In the genomic region with DNA sequence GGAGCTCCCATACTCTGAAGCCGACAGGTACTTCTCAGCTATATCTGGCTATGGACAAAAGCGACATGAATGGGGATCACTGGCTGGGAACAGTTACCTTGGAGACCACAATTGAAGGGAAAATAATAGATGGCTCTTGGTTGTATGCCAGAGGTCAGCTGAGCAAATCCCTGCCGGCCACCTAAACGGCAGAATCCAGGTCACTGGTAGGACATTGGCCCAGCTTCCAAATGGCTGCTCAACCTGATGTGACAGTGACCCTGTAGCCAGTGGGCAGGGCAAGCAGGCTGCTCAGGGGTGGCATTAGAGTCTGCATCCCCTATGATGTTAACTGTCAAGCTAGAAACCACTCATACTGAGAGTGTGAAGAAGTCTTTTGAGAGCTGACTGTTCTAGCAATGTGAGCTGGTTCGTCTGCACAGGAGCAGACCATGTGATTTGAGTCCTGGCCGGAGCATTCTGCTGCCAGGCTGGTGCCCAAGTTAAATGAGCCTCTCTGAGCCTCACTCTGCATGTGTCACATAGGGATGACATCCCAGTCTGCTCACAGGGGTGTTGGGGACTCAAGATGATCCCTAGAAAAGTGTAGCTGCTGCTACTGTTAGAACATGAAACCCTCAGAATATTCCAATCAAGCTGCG, we compare ENCODE assay signal across 14 cellular contexts.
A peak's percentile ranks its signal among the peaks of the same experiment; 100 is the strongest.
DNase-seq lines count a peak whose midpoint lies in the region; ATAC-seq, FAIRE-seq and TF ChIP-seq lines count a peak whose summit lies in the region.
"Had no signal": no experiment of that assay in that cellular context is flagged by ENCODE, and none has a peak within 500 bp of the region (broad histone marks: within the 10 kb centered on the region; RNA-seq: fewer than 3 reads in every experiment).

No MANE protein-coding gene starts in this region.

- ATAC-seq in gastroesophageal sphincter = no peak
- ATAC-seq: K562, right cardiac atrium, T-cell had no signal

- H3K27me3 ChIP-seq in gastroesophageal sphincter (no peaks in the 10 kb centered on the region), smooth muscle cell (ENCODE audit: low read depth) (no peaks in the 10 kb centered on the region), hepatocyte (no peaks in the 10 kb centered on the region)
- H3K27me3 ChIP-seq: BLaER1 had no signal

- H2AFZ ChIP-seq in smooth muscle cell (ENCODE audit: low read depth) (no peak overlapping the region), hepatocyte (no peak overlapping the region)

- H3K4me3 ChIP-seq in gastroesophageal sphincter = no peak overlapping the region
- H3K4me3 ChIP-seq in smooth muscle cell = no peak overlapping the region
- no peak overlapping the region for H3K4me3 ChIP-seq in lower leg skin (ENCODE audit: low read depth, poor library complexity, severe bottlenecking)
- no peak overlapping the region for H3K4me3 ChIP-seq in hepatocyte
- H3K4me3 ChIP-seq: BLaER1, K562 had no signal

- peak overlapping the region in 3 of 4 donors; percentile 23 to 54 (median 41) for H3K27ac ChIP-seq in gastroesophageal sphincter
- H3K27ac ChIP-seq in smooth muscle cell (ENCODE audit: low read depth) = peak overlapping the region; percentile 40
- H3K27ac ChIP-seq in hepatocyte = no peak overlapping the region
- H3K27ac ChIP-seq: BLaER1, VCaP had no signal

- no peaks in the 10 kb centered on the region for H3K79me2 ChIP-seq in smooth muscle cell (ENCODE audit: low read depth)
- no peaks in the 10 kb centered on the region for H3K79me2 ChIP-seq in hepatocyte

- H3K9me3 ChIP-seq in gastroesophageal sphincter (no peaks in the 10 kb centered on the region), smooth muscle cell (replicated peaks; ENCODE audit: low read depth) (no peaks in the 10 kb centered on the region), hepatocyte (ENCODE audit: low read depth) (no peaks in the 10 kb centered on the region)
- H3K9me3 ChIP-seq: BLaER1 had no signal

- H3K4me1 ChIP-seq in gastroesophageal sphincter (peaks cover 0 to 35% (median 18%) of the 10 kb centered on the region in 3 donors), smooth muscle cell (ENCODE audit: low read depth) (no peaks in the 10 kb centered on the region), hepatocyte (ENCODE audit: insufficient read depth) (peaks cover 9% of the 10 kb centered on the region)

- H4K20me1 ChIP-seq in smooth muscle cell (ENCODE audit: low read depth) (no peaks in the 10 kb centered on the region), hepatocyte (ENCODE audit: insufficient read depth, poor library complexity, severe bottlenecking) (no peaks in the 10 kb centered on the region)
- H4K20me1 ChIP-seq: BLaER1 had no signal

- no peak for TF ChIP-seq POLR2A in GM12892 (IDR thresholded peaks at IDR 0.05; ENCODE audit: low read depth, low read length)
- TF ChIP-seq POLR2A in gastroesophageal sphincter (IDR thresholded peaks at IDR 0.05) = no peak
- TF ChIP-seq POLR2A in lower leg skin (IDR thresholded peaks at IDR 0.05) = no peak

- WGBS in gastroesophageal sphincter (ENCODE audit: low coverage in 1 of 2), 2 donors = 27 to 40% methylated on average over 2 of the region's 7 CpGs
- 93% methylated on average over 7 of the region's 7 CpGs for WGBS in smooth muscle cell (ENCODE audit: low lambda C conversion rate)
- 72 to 77% methylated on average over 7 of the region's 7 CpGs for WGBS in lower leg skin, 2 donors
- WGBS in hepatocyte (ENCODE audit: low lambda C conversion rate, missing lambda C conversion rate) = 90% methylated on average over 7 of the region's 7 CpGs

- no peaks in the 10 kb centered on the region for H3F3A ChIP-seq in smooth muscle cell (ENCODE audit: low read depth)

- H3K4me2 ChIP-seq in smooth muscle cell (peak overlapping the region; percentile 16), hepatocyte (no peak overlapping the region)

- H3K9ac ChIP-seq in smooth muscle cell (ENCODE audit: low read depth) = no peak overlapping the region
- H3K9ac ChIP-seq: BLaER1 had no signal

- H3K9me2 ChIP-seq in hepatocyte (replicated peaks; ENCODE audit: insufficient read depth) = no peaks in the 10 kb centered on the region

- no peak for TF ChIP-seq EP300 in gastroesophageal sphincter (IDR thresholded peaks at IDR 0.05)

- no peak for DNase-seq in GM12892 (ENCODE audit: insufficient read length)
- peak; percentile 6 for DNase-seq in M059J (ENCODE audit: low read depth)
- DNase-seq in smooth muscle cell (lab: John Stamatoyannopoulos, UW; ENCODE audit: unreplicated experiment) = no peak
- no peak for DNase-seq in lower leg skin (ENCODE audit: low spot score in 2 of 2)
- no peak for DNase-seq in RKO (ENCODE audit: low spot score)
- no peak for DNase-seq in hepatocyte (ENCODE audit: low spot score)
- DNase-seq: mammary epithelial cell, NCI-H2171 treated with DMSO at 0.1 percent for 48 hours, right cardiac atrium, T-cell had no signal

- H3K36me3 ChIP-seq in gastroesophageal sphincter = peaks cover 0 to 27% of the 10 kb centered on the region in 2 donors
- H3K36me3 ChIP-seq in smooth muscle cell (ENCODE audit: low read depth) = no peaks in the 10 kb centered on the region
- H3K36me3 ChIP-seq in hepatocyte (replicated peaks; ENCODE audit: insufficient read depth, low read depth) = no peaks in the 10 kb centered on the region
- H3K36me3 ChIP-seq: BLaER1 had no signal

- FAIRE-seq in GM12892 (lab: Jason Lieb, UNC) = peak; percentile 24
- FAIRE-seq: K562 had no signal

- no peak for TF ChIP-seq CTCF in gastroesophageal sphincter (IDR thresholded peaks at IDR 0.05)
- TF ChIP-seq CTCF in smooth muscle cell (IDR thresholded peaks at IDR 0.05; ENCODE audit: borderline replicate concordance, insufficient read depth, poor library complexity, severe bottlenecking) = no peak
- TF ChIP-seq CTCF in lower leg skin (IDR thresholded peaks at IDR 0.05) = no peak
- TF ChIP-seq CTCF in hepatocyte (IDR thresholded peaks at IDR 0.05; ENCODE audit: poor library complexity) = no peak

- intact Hi-C loops in lower leg skin (cut with DNase I; ENCODE audit: low total_unique reads) = loop anchor here (10.0 kb wide), 1 partner anchor 156 kb away; no protein-coding TSS in a partner anchor
